ENCODE assay signal across 10 cellular contexts in genomic region chr6:111601875-111602274, GRCh38. TPM values are rescaled to one million over a fixed set of nuclear protein-coding genes. Genes with fewer than 3 reads are reported as not detected.
DNase-seq lines count a peak whose midpoint lies in the region; ATAC-seq, FAIRE-seq and TF ChIP-seq lines count a peak whose summit lies in the region.
"Had no signal": no experiment of that assay in that cellular context is flagged by ENCODE, and none has a peak within 500 bp of the region (broad histone marks: within the 10 kb centered on the region; RNA-seq: fewer than 3 reads in every experiment).

No MANE protein-coding gene starts in this region.

- peak overlapping the region; percentile 94 for H3K9ac ChIP-seq in astrocyte (ENCODE audit: low read length)

- CTCF ChIA-PET in activated CD4-positive, alpha-beta memory T cell treated with anti-CD3 and anti-CD28 coated beads for 36 hours (lab: Charles Lee): interaction anchor here (0.7 to 1.8 kb wide), 2 partner anchors 299 to 343 kb away, joined by 3 to 4 read pairs; a partner anchor contains a TSS

- H3K4me3 Mint-ChIP-seq in CD14-positive monocyte: no peak overlapping the region
- H3K4me3 Mint-ChIP-seq in astrocyte (ENCODE audit: unreplicated experiment): peak overlapping the region; percentile 34
- no peak overlapping the region for H3K4me3 Mint-ChIP-seq in activated CD4-positive, alpha-beta memory T cell treated with anti-CD3 and anti-CD28 coated beads for 36 hours

- POLR2A ChIA-PET in activated CD4-positive, alpha-beta memory T cell treated with anti-CD3 and anti-CD28 coated beads for 36 hours (lab: Charles Lee): no interaction called here

- intact Hi-C loops in CD14-positive monocyte (cut with micrococcal nuclease) (loop anchor here in 1 of 2 donors (5.0 to 10.0 kb wide), 2 partner anchors 35 to 347 kb away; a partner anchor contains a TSS), left ventricle myocardium superior (cut with micrococcal nuclease) (no loop called here)
- intact Hi-C loops in activated CD4-positive, alpha-beta memory T cell treated with anti-CD3 and anti-CD28 coated beads for 36 hours (cut with micrococcal nuclease): no loop called here

- H3K27ac Mint-ChIP-seq in CD14-positive monocyte (peak overlapping the region in 6 of 7 donors; percentile 57 to 92 (median 86)), astrocyte (ENCODE audit: unreplicated experiment) (peak overlapping the region; percentile 45)
- no peak overlapping the region for H3K27ac Mint-ChIP-seq in activated CD4-positive, alpha-beta memory T cell treated with anti-CD3 and anti-CD28 coated beads for 36 hours
- H3K27ac Mint-ChIP-seq: activated naive CD8-positive, alpha-beta T cell had no signal

- TF ChIP-seq CTCF in CD14-positive monocyte (IDR thresholded peaks at IDR 0.05) (no peak), astrocyte (IDR thresholded peaks at IDR 0.05; ENCODE audit: insufficient read depth, low read depth, low read length) (no peak)

- FAIRE-seq in astrocyte (lab: Jason Lieb, UNC): no peak
- FAIRE-seq: K562 had no signal

- no peaks in the 10 kb centered on the region for H4K20me1 ChIP-seq in astrocyte (ENCODE audit: insufficient read depth, low read length)

- H3K27me3 ChIP-seq in astrocyte (ENCODE audit: insufficient read depth, low read length): no peaks in the 10 kb centered on the region

- no peaks in the 10 kb centered on the region for H3K36me3 ChIP-seq in astrocyte (ENCODE audit: insufficient read depth, low read length)

- peak overlapping the region; percentile 87 for H3K4me2 ChIP-seq in astrocyte (ENCODE audit: low read length)

- H3K4me1 Mint-ChIP-seq in CD14-positive monocyte: peaks cover 52% of the 10 kb centered on the region
- peaks cover 36% of the 10 kb centered on the region for H3K4me1 Mint-ChIP-seq in astrocyte (ENCODE audit: low read depth, unreplicated experiment)
- peaks cover 54% of the 10 kb centered on the region for H3K4me1 Mint-ChIP-seq in activated CD4-positive, alpha-beta memory T cell treated with anti-CD3 and anti-CD28 coated beads for 36 hours (ENCODE audit: low read depth)

- peak overlapping the region; percentile 94 for H3K27ac ChIP-seq in astrocyte (ENCODE audit: low read depth, low read length)

- no peak overlapping the region for H2AFZ ChIP-seq in astrocyte (ENCODE audit: low read depth, low read length)

- peaks cover 42% of the 10 kb centered on the region for H3K79me2 ChIP-seq in astrocyte (ENCODE audit: insufficient read depth, low read length)

- no peak overlapping the region for H3K4me3 ChIP-seq in astrocyte (ENCODE audit: insufficient read depth, low read depth, low read length)
- H3K4me3 ChIP-seq: K562 had no signal

- no peaks in the 10 kb centered on the region for H3K9me3 ChIP-seq in astrocyte (ENCODE audit: insufficient read depth, low read depth, low read length)

- ATAC-seq in left ventricle myocardium superior: peak; percentile 16
- ATAC-seq in HG03045 (IDR thresholded peaks at IDR 0.05; ENCODE audit: unreplicated experiment): no peak
- ATAC-seq in GM19351 (IDR thresholded peaks at IDR 0.05; ENCODE audit: unreplicated experiment): no peak
- ATAC-seq: K562 had no signal

- DNase-seq in CD14-positive monocyte (ENCODE audit: low spot score) (no peak), astrocyte (ENCODE audit: low read depth) (peak; percentile 75), left ventricle myocardium superior (no peak), renal cortical epithelial cell (ENCODE audit: low read depth) (peak; percentile 74), NCI-H748 treated with DMSO at 0.1 percent for 48 hours (lab: John Stamatoyannopoulos, UW) (no peak)
- DNase-seq in activated CD4-positive, alpha-beta memory T cell treated with anti-CD3 and anti-CD28 coated beads for 36 hours: no peak

- H3K27me3 Mint-ChIP-seq in CD14-positive monocyte (ENCODE audit: low read depth in 3 of 3): peaks cover 0 to 2% (median 0%) of the 10 kb centered on the region in 3 donors
- no peaks in the 10 kb centered on the region for H3K27me3 Mint-ChIP-seq in astrocyte (ENCODE audit: low read depth, unreplicated experiment)
- H3K27me3 Mint-ChIP-seq in activated CD4-positive, alpha-beta memory T cell treated with anti-CD3 and anti-CD28 coated beads for 36 hours: no peaks in the 10 kb centered on the region
- H3K27me3 Mint-ChIP-seq: activated naive CD8-positive, alpha-beta T cell had no signal

- H3K36me3 Mint-ChIP-seq in CD14-positive monocyte (peaks cover 7 to 9% of the 10 kb centered on the region in 2 donors), astrocyte (ENCODE audit: low read depth, unreplicated experiment) (peaks cover 10% of the 10 kb centered on the region)
- peaks cover 9% of the 10 kb centered on the region for H3K36me3 Mint-ChIP-seq in activated CD4-positive, alpha-beta memory T cell treated with anti-CD3 and anti-CD28 coated beads for 36 hours

- H3K9me3 Mint-ChIP-seq in CD14-positive monocyte (no peaks in the 10 kb centered on the region), astrocyte (ENCODE audit: unreplicated experiment) (no peaks in the 10 kb centered on the region)
- H3K9me3 Mint-ChIP-seq in activated CD4-positive, alpha-beta memory T cell treated with anti-CD3 and anti-CD28 coated beads for 36 hours: no peaks in the 10 kb centered on the region

- peaks cover 38% of the 10 kb centered on the region for H3K4me1 ChIP-seq in astrocyte (ENCODE audit: insufficient read depth, low read length)

RNA-seq across cellular contexts. Expression of gene TRAF3IP2, which starts 3.8 kb away (rescaled TPM):
- 1 to 10 TPM; 1.9 to 3.6 TPM for polyA plus RNA-seq in CD14-positive monocyte
- total RNA-seq in astrocyte (17.8 and 19.0 TPM in 2 replicates), left ventricle myocardium superior (9.7 TPM), renal cortical epithelial cell (16.6 and 23.4 TPM in 2 replicates)
- 10 to 100 TPM; 42.0 to 43.2 TPM for total RNA-seq in activated CD4-positive, alpha-beta memory T cell treated with anti-CD3 and anti-CD28 coated beads for 36 hours

Comparison
In these comparisons a context has a peak if more than half of its experiments do, and no peak if none do; other contexts are left out.
1. DNase-seq: peak in astrocyte (single experiment) and renal cortical epithelial cell (single experiment); none in CD14-positive monocyte (single experiment), left ventricle myocardium superior (single experiment), NCI-H748 treated with DMSO at 0.1 percent for 48 hours (single experiment) and activated CD4-positive, alpha-beta memory T cell treated with anti-CD3 and anti-CD28 coated beads for 36 hours (single experiment).